9 cellular contexts compared by ENCODE assay signal in genomic region chr19:6092329-6093286, GRCh38. TPM values are rescaled to one million over a fixed set of nuclear protein-coding genes. Genes with fewer than 3 reads are reported as not detected.
DNase-seq lines count a peak whose midpoint lies in the region; ATAC-seq and TF ChIP-seq lines count a peak whose summit lies in the region.
"Had no signal": no experiment of that assay in that cellular context is flagged by ENCODE, and none has a peak within 500 bp of the region (broad histone marks: within the 10 kb centered on the region; RNA-seq: fewer than 3 reads in every experiment).

No MANE protein-coding gene starts in this region.

- ATAC-seq in lung (ENCODE audit: insufficient read depth, low FRiP score) (peak; percentile 71), HG02763 (IDR thresholded peaks at IDR 0.05; ENCODE audit: unreplicated experiment) (no peak), HG02840 (IDR thresholded peaks at IDR 0.05; ENCODE audit: low FRiP score, unreplicated experiment) (no peak)

- H3K9me3 ChIP-seq in lung (ENCODE audit: control insufficient read depth in 2 of 2, insufficient read depth in 1 of 2, low read length in 1 of 2) = no peaks in the 10 kb centered on the region
- no peaks in the 10 kb centered on the region for H3K9me3 ChIP-seq in tibial artery

- H3K27ac ChIP-seq in lung (ENCODE audit: low read depth in 1 of 2, low read length in 1 of 2) (peak overlapping the region; percentile 68 to 88), tibial artery (peak overlapping the region; percentile 92 to 94)
- H3K27ac ChIP-seq: KMS-11 had no signal

- DNase-seq in GDM1 (lab: John Stamatoyannopoulos, UW) = peak; percentile 45
- DNase-seq in NCI-H510A treated with DMSO at 0.1 percent for 48 hours (lab: John Stamatoyannopoulos, UW) = peak; percentile 78
- DNase-seq in ecto neural progenitor cell (ENCODE audit: low spot score) = peak; percentile 79
- peak; percentile 87 for DNase-seq in lung (ENCODE audit: low spot score)
- peak; percentile 90 to 96 for DNase-seq in tibial artery
- DNase-seq in activated CD4-positive, alpha-beta T cell treated with anti-CD3 and anti-CD28 coated beads for 4 hours = no peak

- TF ChIP-seq CTCF in lung (IDR thresholded peaks at IDR 0.05; ENCODE audit: control extremely low read depth, extremely low read depth) (no peak), tibial artery (IDR thresholded peaks at IDR 0.05) (peak; percentile 34 to 57)

- WGBS in lung, 2 donors = 48 to 61% methylated on average over 40 of the region's 40 CpGs

- H3K36me3 ChIP-seq in lung (ENCODE audit: control insufficient read depth in 2 of 2, insufficient read depth in 2 of 2, low read length in 2 of 2) = no peaks in the 10 kb centered on the region
- H3K36me3 ChIP-seq in tibial artery = no peaks in the 10 kb centered on the region

- intact Hi-C loops in tibial artery (cut with DNase I; ENCODE audit: low total_unique reads) = no loop called here

- peaks cover 3 to 6% of the 10 kb centered on the region in 2 donors for H3K4me1 ChIP-seq in lung (ENCODE audit: control insufficient read depth in 2 of 2, insufficient read depth in 2 of 2, low read length in 2 of 2)
- peaks cover 0 to 55% (median 38%) of the 10 kb centered on the region in 4 donors for H3K4me1 ChIP-seq in tibial artery

- H3K27me3 ChIP-seq in lung (ENCODE audit: control insufficient read depth, insufficient read depth) (no peaks in the 10 kb centered on the region), tibial artery (no peaks in the 10 kb centered on the region)

- H3K4me3 ChIP-seq in lung (no peak overlapping the region), tibial artery (peak overlapping the region; percentile 41 to 50)

RNA-seq across cellular contexts. Expression of gene RFX2, which starts 17.7 kb away (rescaled TPM):
- total RNA-seq in lung = 10 to 100 TPM; 22.6 to 54.2 TPM
- 10 to 100 TPM; 13.1 to 17.3 TPM for polyA plus RNA-seq in lung

RNA-seq across cellular contexts. Expression of gene ACSBG2, which starts 42.9 kb away (rescaled TPM):
- under 1 TPM in 1 of 2 donors, not detected in 1; 0.12 TPM for total RNA-seq in lung
- under 1 TPM in 1 of 2 donors, not detected in 1; 0.12 TPM for polyA plus RNA-seq in lung

Comparison
In these comparisons a context has a peak if more than half of its experiments do, and no peak if none do; other contexts are left out.
1. DNase-seq: peak in GDM1 (single experiment), NCI-H510A treated with DMSO at 0.1 percent for 48 hours (single experiment), ecto neural progenitor cell (single experiment), lung (single experiment) and tibial artery (2 of 2); none in activated CD4-positive, alpha-beta T cell treated with anti-CD3 and anti-CD28 coated beads for 4 hours (0 of 2).